In the genomic region with DNA sequence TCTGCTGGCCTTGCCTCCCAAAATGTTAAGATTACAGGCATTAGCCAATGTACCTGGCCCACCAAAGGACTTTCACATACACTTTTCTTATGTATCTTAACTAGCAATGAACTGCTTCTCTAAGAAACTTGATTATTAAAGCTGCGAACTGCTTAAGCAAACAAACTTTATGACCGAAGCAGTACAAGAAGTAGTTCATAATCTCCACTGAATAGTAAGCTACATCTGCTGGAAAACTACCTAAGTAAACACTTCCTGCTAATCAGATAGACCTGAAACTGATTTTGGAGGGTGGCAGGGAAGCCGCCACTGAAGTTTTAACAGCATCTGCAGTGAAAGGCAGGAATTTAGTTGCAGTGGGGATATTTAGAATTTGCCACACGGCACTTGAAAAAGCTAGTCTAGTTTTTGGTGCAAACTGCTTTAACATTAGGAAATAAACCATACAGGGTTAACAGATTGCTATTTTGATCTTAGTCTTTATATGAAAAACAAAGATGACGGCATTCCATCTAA, we compare ENCODE assay signal across 3 cellular contexts.
"Had no signal": no experiment of that assay in that cellular context is flagged by ENCODE, and none has a peak within 500 bp of the region (broad histone marks: within the 10 kb centered on the region; RNA-seq: fewer than 3 reads in every experiment).

No MANE protein-coding gene starts in this region.

- H3K9me3 ChIP-seq: psoas muscle, right lobe of liver had no signal

- H3K27ac ChIP-seq: psoas muscle, right lobe of liver had no signal

- H3K4me1 ChIP-seq: psoas muscle, right lobe of liver had no signal

- H3K27me3 ChIP-seq: right lobe of liver had no signal

- H3K4me3 ChIP-seq: psoas muscle, right lobe of liver had no signal

- ATAC-seq: left cardiac atrium, psoas muscle had no signal
